ENCODE assay signal across 9 cellular contexts in genomic region chr4:183256756-183257385, GRCh38.
A peak's percentile ranks its signal among the peaks of the same experiment; 100 is the strongest.
DNase-seq lines count a peak whose midpoint lies in the region; ATAC-seq lines count a peak whose summit lies in the region.
"Had no signal": no experiment of that assay in that cellular context is flagged by ENCODE, and none has a peak within 500 bp of the region (broad histone marks: within the 10 kb centered on the region; RNA-seq: fewer than 3 reads in every experiment).

No MANE protein-coding gene starts in this region.

- no peak overlapping the region for H3K4me3 Mint-ChIP-seq in activated T-cell treated with anti-CD3 and anti-CD28 coated beads, Interleukin-2, amount 50 U/mL, for 72 hours

- ATAC-seq in Right ventricle myocardium inferior (peak; percentile 68), HG02885 (IDR thresholded peaks at IDR 0.05; ENCODE audit: poor library complexity, unreplicated experiment) (peak; percentile 83), HG03025 (IDR thresholded peaks at IDR 0.05; ENCODE audit: low FRiP score, unreplicated experiment) (no peak)
- peak; percentile 55 to 66 for ATAC-seq in activated T-cell treated with anti-CD3 and anti-CD28 coated beads, Interleukin-2, amount 50 U/mL, for 72 hours (replicated peaks in 1 of 2)

- H3K36me3 ChIP-seq in rectal smooth muscle tissue (ENCODE audit: control insufficient read depth, insufficient read depth, low read length), result peaks cover 4% of the 10 kb centered on the region

- DNase-seq in Right ventricle myocardium inferior (ENCODE audit: missing footprints), result no peak
- no peak for DNase-seq in cardiac septum (ENCODE audit: low spot score)
- DNase-seq in NOMO-1 treated with DMSO at 0.1 percent for 48 hours (lab: John Stamatoyannopoulos, UW; ENCODE audit: unreplicated experiment), result peak; percentile 0
- peak; percentile 39 to 54 for DNase-seq in activated T-cell treated with anti-CD3 and anti-CD28 coated beads, Interleukin-2, amount 50 U/mL, for 72 hours
- DNase-seq in glomerular visceral epithelial cell (ENCODE audit: extremely low spot score), result peak; percentile 60

- no peaks in the 10 kb centered on the region for H3K9me3 Mint-ChIP-seq in activated T-cell treated with anti-CD3 and anti-CD28 coated beads, Interleukin-2, amount 50 U/mL, for 72 hours

- H3K27me3 Mint-ChIP-seq in activated T-cell treated with anti-CD3 and anti-CD28 coated beads, Interleukin-2, amount 50 U/mL, for 72 hours (ENCODE audit: low read depth), result no peaks in the 10 kb centered on the region

- no peaks in the 10 kb centered on the region for H3K27me3 ChIP-seq in rectal smooth muscle tissue (ENCODE audit: control insufficient read depth, insufficient read depth, low read length)

- no peaks in the 10 kb centered on the region for H3K4me1 ChIP-seq in rectal smooth muscle tissue (ENCODE audit: control insufficient read depth, insufficient read depth, low read length)

- H3K9ac ChIP-seq in rectal smooth muscle tissue (ENCODE audit: low read length), result no peak overlapping the region

- H3K27ac ChIP-seq in rectal smooth muscle tissue (ENCODE audit: low read depth, low read length), result peak overlapping the region; percentile 0
- H3K27ac ChIP-seq: epithelial cell of prostate had no signal

- H3K36me3 Mint-ChIP-seq in activated T-cell treated with anti-CD3 and anti-CD28 coated beads, Interleukin-2, amount 50 U/mL, for 72 hours (ENCODE audit: insufficient read depth in 2 of 2), result no peaks in the 10 kb centered on the region

- H3K4me3 ChIP-seq in rectal smooth muscle tissue (ENCODE audit: low read length), result no peak overlapping the region

- H3K4me1 Mint-ChIP-seq in activated T-cell treated with anti-CD3 and anti-CD28 coated beads, Interleukin-2, amount 50 U/mL, for 72 hours (ENCODE audit: low read depth), result peaks cover under 1% of the 10 kb centered on the region

- no peak overlapping the region for H3K27ac Mint-ChIP-seq in activated T-cell treated with anti-CD3 and anti-CD28 coated beads, Interleukin-2, amount 50 U/mL, for 72 hours

- intact Hi-C loops in Right ventricle myocardium inferior (cut with DNase I) (loop anchor here (1.0 kb wide), 1 partner anchor 184 kb away; no protein-coding TSS in a partner anchor), cardiac septum (cut with DNase I) (loop anchor here (2.0 kb wide), 1 partner anchor 184 kb away; no protein-coding TSS in a partner anchor)

Comparison
In these comparisons a context has a peak if more than half of its experiments do, and no peak if none do; other contexts are left out.
1. DNase-seq: peak in NOMO-1 treated with DMSO at 0.1 percent for 48 hours (single experiment), activated T-cell treated with anti-CD3 and anti-CD28 coated beads, Interleukin-2, amount 50 U/mL, for 72 hours (2 of 2) and glomerular visceral epithelial cell (single experiment); none in Right ventricle myocardium inferior (single experiment) and cardiac septum (single experiment).